1 cellular context compared by ENCODE assay signal in genomic region chr15:83208357-83208661, GRCh38.
A peak's percentile ranks its signal among the peaks of the same experiment; 100 is the strongest.
TF ChIP-seq lines count a peak whose summit lies in the region.

No MANE protein-coding gene starts in this region.

TF ChIP-seq in HEK293, 187 proteins besides CTCF, POLR2A, EP300 and RAD21 (continued from another document):
- TF ChIP-seq PRDM4 (tag by site-specific recombination; IDR thresholded peaks at IDR 0.05), result no peak
- no peak for TF ChIP-seq ZNF510 (tag by site-specific recombination; IDR thresholded peaks at IDR 0.05; ENCODE audit: insufficient replicate concordance)
- TF ChIP-seq SETDB1 (IDR thresholded peaks at IDR 0.05; ENCODE audit: insufficient read length, low read length), result no peak
- peak; percentile 82 for TF ChIP-seq ZNF580 (tag by site-specific recombination; IDR thresholded peaks at IDR 0.05)
- peak; percentile 87 for TF ChIP-seq ZBTB17 (tag by site-specific recombination; IDR thresholded peaks at IDR 0.05)
- no peak; the same call in 1 of the 2 replicates for TF ChIP-seq SP3 (tag by site-specific recombination; IDR thresholded peaks at IDR 0.05)
- TF ChIP-seq ZNF148 (tag by site-specific recombination; IDR thresholded peaks at IDR 0.05; ENCODE audit: borderline replicate concordance), result no peak
- no peak for TF ChIP-seq ZNF274 (IDR thresholded peaks at IDR 0.05; ENCODE audit: low read length)
- TF ChIP-seq ZNF274 (tag by site-specific recombination; IDR thresholded peaks at IDR 0.05; ENCODE audit: borderline replicate concordance), result no peak
- TF ChIP-seq ZNF335 (tag by site-specific recombination; conservative IDR thresholded peaks at IDR 0.05), result peak; percentile 30; the same call in 1 of the 2 replicates
- TF ChIP-seq IKZF3 (tag by site-specific recombination; IDR thresholded peaks at IDR 0.05), result no peak
- no peak for TF ChIP-seq MEIS1 (CRISPR knock-in tag; IDR thresholded peaks at IDR 0.05; ENCODE audit: borderline replicate concordance)
- TF ChIP-seq ZNF585B (tag by site-specific recombination; IDR thresholded peaks at IDR 0.05), result no peak
- 0 out of 2 replicates have a peak, but pooled peaks have one; percentile 8 for TF ChIP-seq PRDM1 (tag by site-specific recombination; IDR thresholded peaks at IDR 0.05)
- peak; percentile 64; the same call in 1 of the 2 replicates for TF ChIP-seq ZFP37 (tag by site-specific recombination; IDR thresholded peaks at IDR 0.05)
- no peak for TF ChIP-seq ZNF558 (tag by site-specific recombination; IDR thresholded peaks at IDR 0.05)
- no peak for TF ChIP-seq AEBP2 (tag by site-specific recombination; IDR thresholded peaks at IDR 0.05; ENCODE audit: borderline replicate concordance)
- no peak for TF ChIP-seq ZSCAN5A (tag by site-specific recombination; IDR thresholded peaks at IDR 0.05)
- TF ChIP-seq ZBTB20 (tag by site-specific recombination; IDR thresholded peaks at IDR 0.05), result peak; percentile 15; the same call in 1 of the 2 replicates
- TF ChIP-seq FEZF1 (tag by site-specific recombination; IDR thresholded peaks at IDR 0.05), result no peak
- TF ChIP-seq ZNF530 (tag by site-specific recombination; IDR thresholded peaks at IDR 0.05; ENCODE audit: low read depth), result no peak
- no peak for TF ChIP-seq SCRT2 (tag by site-specific recombination; IDR thresholded peaks at IDR 0.05)
- no peak for TF ChIP-seq ZSCAN23 (tag by site-specific recombination; IDR thresholded peaks at IDR 0.05)
- no peak for TF ChIP-seq ZBTB11 (tag by site-specific recombination; conservative IDR thresholded peaks at IDR 0.05; ENCODE audit: low read depth)
